Comparison of ENCODE assay signal across 1 cellular context in the genomic region with DNA sequence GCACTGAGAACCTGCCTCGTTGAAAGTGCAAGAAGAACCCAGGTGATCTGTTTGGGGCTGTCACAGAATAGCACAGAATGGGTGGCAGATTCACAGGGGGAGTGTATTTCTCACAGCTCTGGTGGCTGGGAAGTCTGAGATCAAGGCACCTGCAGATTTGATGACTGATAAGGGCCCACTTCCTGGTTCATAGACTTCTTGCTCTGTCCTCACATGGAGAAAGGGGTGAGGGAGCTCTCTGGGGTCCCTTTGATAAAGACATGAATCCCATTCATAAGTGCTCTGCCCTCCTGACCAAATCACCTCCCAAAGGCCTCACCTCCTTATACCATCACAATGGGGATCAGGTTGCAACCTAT.
TF ChIP-seq lines count a peak whose summit lies in the region.

No MANE protein-coding gene starts in this region.

TF ChIP-seq in GM23338, 12 proteins besides CTCF, POLR2A, EP300 and RAD21 (continued from another document):
- TF ChIP-seq, protein P1, sequence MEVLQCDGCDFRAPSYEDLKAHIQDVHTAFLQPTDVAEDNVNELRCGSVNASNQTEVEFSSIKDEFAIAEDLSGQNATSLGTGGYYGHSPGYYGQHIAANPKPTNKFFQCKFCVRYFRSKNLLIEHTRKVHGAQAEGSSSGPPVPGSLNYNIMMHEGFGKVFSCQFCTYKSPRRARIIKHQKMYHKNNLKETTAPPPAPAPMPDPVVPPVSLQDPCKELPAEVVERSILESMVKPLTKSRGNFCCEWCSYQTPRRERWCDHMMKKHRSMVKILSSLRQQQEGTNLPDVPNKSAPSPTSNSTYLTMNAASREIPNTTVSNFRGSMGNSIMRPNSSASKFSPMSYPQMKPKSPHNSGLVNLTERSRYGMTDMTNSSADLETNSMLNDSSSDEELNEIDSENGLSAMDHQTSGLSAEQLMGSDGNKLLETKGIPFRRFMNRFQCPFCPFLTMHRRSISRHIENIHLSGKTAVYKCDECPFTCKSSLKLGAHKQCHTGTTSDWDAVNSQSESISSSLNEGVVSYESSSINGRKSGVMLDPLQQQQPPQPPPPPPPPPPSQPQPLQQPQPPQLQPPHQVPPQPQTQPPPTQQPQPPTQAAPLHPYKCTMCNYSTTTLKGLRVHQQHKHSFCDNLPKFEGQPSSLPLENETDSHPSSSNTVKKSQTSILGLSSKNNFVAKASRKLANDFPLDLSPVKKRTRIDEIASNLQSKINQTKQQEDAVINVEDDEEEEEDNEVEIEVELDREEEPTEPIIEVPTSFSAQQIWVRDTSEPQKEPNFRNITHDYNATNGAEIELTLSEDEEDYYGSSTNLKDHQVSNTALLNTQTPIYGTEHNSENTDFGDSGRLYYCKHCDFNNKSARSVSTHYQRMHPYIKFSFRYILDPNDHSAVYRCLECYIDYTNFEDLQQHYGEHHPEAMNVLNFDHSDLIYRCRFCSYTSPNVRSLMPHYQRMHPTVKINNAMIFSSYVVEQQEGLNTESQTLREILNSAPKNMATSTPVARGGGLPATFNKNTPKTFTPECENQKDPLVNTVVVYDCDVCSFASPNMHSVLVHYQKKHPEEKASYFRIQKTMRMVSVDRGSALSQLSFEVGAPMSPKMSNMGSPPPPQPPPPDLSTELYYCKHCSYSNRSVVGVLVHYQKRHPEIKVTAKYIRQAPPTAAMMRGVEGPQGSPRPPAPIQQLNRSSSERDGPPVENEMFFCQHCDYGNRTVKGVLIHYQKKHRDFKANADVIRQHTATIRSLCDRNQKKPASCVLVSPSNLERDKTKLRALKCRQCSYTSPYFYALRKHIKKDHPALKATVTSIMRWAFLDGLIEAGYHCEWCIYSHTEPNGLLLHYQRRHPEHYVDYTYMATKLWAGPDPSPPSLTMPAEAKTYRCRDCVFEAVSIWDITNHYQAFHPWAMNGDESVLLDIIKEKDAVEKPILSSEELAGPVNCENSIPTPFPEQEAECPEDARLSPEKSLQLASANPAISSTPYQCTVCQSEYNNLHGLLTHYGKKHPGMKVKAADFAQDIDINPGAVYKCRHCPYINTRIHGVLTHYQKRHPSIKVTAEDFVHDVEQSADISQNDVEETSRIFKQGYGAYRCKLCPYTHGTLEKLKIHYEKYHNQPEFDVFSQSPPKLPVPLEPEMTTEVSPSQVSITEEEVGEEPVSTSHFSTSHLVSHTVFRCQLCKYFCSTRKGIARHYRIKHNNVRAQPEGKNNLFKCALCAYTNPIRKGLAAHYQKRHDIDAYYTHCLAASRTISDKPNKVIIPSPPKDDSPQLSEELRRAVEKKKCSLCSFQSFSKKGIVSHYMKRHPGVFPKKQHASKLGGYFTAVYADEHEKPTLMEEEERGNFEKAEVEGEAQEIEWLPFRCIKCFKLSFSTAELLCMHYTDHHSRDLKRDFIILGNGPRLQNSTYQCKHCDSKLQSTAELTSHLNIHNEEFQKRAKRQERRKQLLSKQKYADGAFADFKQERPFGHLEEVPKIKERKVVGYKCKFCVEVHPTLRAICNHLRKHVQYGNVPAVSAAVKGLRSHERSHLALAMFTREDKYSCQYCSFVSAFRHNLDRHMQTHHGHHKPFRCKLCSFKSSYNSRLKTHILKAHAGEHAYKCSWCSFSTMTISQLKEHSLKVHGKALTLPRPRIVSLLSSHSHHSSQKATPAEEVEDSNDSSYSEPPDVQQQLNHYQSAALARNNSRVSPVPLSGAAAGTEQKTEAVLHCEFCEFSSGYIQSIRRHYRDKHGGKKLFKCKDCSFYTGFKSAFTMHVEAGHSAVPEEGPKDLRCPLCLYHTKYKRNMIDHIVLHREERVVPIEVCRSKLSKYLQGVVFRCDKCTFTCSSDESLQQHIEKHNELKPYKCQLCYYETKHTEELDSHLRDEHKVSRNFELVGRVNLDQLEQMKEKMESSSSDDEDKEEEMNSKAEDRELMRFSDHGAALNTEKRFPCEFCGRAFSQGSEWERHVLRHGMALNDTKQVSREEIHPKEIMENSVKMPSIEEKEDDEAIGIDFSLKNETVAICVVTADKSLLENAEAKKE (CRISPR knock-in tag; IDR thresholded peaks at IDR 0.05) = no peak
- TF ChIP-seq ZNF331 (CRISPR knock-in tag; IDR thresholded peaks at IDR 0.05; ENCODE audit: low read depth) (no peak), ZNF114 (CRISPR knock-in tag; IDR thresholded peaks at IDR 0.05) (no peak), JUNB (IDR thresholded peaks at IDR 0.05; ENCODE audit: unreplicated experiment) (no peak), POLR2AphosphoS5 (IDR thresholded peaks at IDR 0.05; ENCODE audit: low read depth) (no peak), EZH2phosphoT487 (IDR thresholded peaks at IDR 0.05; ENCODE audit: unreplicated experiment) (no peak)
- TF ChIP-seq, protein P2, sequence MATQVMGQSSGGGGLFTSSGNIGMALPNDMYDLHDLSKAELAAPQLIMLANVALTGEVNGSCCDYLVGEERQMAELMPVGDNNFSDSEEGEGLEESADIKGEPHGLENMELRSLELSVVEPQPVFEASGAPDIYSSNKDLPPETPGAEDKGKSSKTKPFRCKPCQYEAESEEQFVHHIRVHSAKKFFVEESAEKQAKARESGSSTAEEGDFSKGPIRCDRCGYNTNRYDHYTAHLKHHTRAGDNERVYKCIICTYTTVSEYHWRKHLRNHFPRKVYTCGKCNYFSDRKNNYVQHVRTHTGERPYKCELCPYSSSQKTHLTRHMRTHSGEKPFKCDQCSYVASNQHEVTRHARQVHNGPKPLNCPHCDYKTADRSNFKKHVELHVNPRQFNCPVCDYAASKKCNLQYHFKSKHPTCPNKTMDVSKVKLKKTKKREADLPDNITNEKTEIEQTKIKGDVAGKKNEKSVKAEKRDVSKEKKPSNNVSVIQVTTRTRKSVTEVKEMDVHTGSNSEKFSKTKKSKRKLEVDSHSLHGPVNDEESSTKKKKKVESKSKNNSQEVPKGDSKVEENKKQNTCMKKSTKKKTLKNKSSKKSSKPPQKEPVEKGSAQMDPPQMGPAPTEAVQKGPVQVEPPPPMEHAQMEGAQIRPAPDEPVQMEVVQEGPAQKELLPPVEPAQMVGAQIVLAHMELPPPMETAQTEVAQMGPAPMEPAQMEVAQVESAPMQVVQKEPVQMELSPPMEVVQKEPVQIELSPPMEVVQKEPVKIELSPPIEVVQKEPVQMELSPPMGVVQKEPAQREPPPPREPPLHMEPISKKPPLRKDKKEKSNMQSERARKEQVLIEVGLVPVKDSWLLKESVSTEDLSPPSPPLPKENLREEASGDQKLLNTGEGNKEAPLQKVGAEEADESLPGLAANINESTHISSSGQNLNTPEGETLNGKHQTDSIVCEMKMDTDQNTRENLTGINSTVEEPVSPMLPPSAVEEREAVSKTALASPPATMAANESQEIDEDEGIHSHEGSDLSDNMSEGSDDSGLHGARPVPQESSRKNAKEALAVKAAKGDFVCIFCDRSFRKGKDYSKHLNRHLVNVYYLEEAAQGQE (IDR thresholded peaks at IDR 0.05; ENCODE audit: unreplicated experiment) = no peak
